ENCODE assay signal across 29 cellular contexts in the genomic region with DNA sequence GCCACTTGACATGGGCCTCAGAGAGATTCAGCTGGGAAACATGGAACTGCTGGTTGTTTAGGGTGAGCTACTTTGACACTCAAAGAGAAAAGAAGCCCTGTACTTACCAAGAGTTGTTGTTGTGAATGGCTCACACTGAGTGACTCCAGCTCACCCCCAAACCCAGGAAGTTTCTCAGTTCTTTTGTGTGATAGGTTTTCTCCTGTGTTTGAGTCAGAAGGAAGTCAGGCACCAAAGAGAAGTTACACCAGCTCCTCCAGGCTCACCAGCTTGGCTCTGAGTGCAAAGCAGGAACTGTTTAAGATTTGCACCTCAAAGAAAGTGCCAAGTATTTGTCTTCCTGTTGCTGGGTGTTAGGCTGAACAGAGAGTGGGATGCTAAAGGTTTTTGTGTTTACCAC.
"Had no signal": no experiment of that assay in that cellular context is flagged by ENCODE, and none has a peak within 500 bp of the region (broad histone marks: within the 10 kb centered on the region; RNA-seq: fewer than 3 reads in every experiment).

No MANE protein-coding gene starts in this region.

- H3K4me3 ChIP-seq: adrenal gland, body of pancreas, breast epithelium, MG63, SK-N-MC had no signal

- DNase-seq: activated CD4-positive, alpha-beta memory T cell treated with anti-CD3 and anti-CD28 coated beads for 36 hours; activated CD4-positive, alpha-beta T cell treated with anti-CD3 and anti-CD28 coated beads, Interleukin-2, amount 10 ng/mL, durations not matched to agents 7 days and 5 days; activated CD8-positive, alpha-beta memory T cell treated with anti-CD3 and anti-CD28 coated beads, Interleukin-2, amount 50 U/mL, for 4 hours; activated gamma-delta T cell treated with Interleukin-2 at 50 U/mL for 16 hours; activated T-cell treated with anti-CD3 and anti-CD28 coated beads for 4 hours; activated T-cell treated with anti-CD3 and anti-CD28 coated beads, Interleukin-2, amount 50 U/mL, for 4 hours; adrenal gland; body of pancreas; Kasumi-1; KG1; MG63; NCI-H1048; NCI-H1105 treated with DMSO at 0.1 percent for 48 hours; NCI-H1436; NCI-H1694; NCI-H1930; NCI-H2081 treated with DMSO at 0.1 percent for 48 hours; NCI-H226; NCI-H446 treated with DMSO at 0.1 percent for 48 hours; NCI-H524 treated with DMSO at 0.1 percent for 48 hours; PC-3 had no signal

- H3K4me1 ChIP-seq: adrenal gland, body of pancreas, breast epithelium had no signal

- H3K9me3 Mint-ChIP-seq: activated CD4-positive, alpha-beta memory T cell treated with anti-CD3 and anti-CD28 coated beads for 36 hours; activated CD4-positive, alpha-beta T cell treated with anti-CD3 and anti-CD28 coated beads, Interleukin-2, amount 10 ng/mL, durations not matched to agents 7 days and 5 days; activated naive CD4-positive, alpha-beta T cell treated with anti-CD3 and anti-CD28 coated beads, Interleukin-2, amount 50 U/mL, for 72 hours; activated T-cell treated with anti-CD3 and anti-CD28 coated beads, Interleukin-2, amount 50 U/mL, for 4 hours; activated T-helper 1 cell treated with anti-CD3 and anti-CD28 coated beads, Interleukin-12 subunit alpha, Interleukin-12 subunit beta, Interleukin-2, Interleukin-4 antibody, amounts not matched to agents 30 ng/mL and 10 ng/mL and 1 ng/mL, durations not matched to agents 14 hours and 24 hours and 36 hours; T-helper 1 cell treated with Interleukin-12 subunit alpha and Interleukin-12 subunit beta and Interleukin-4 antibody, amounts not matched to agents 30 μg/mL and 1 μg/mL, for 36 hours; T-helper 2 cell treated with Interferon-gamma antibody and Interleukin-4, amounts not matched to agents 5 μg/mL and 100 μg/mL, for 36 hours had no signal

- H3K27ac Mint-ChIP-seq: activated CD4-positive, alpha-beta memory T cell treated with anti-CD3 and anti-CD28 coated beads for 36 hours; activated CD4-positive, alpha-beta T cell treated with anti-CD3 and anti-CD28 coated beads, Interleukin-2, amount 10 ng/mL, durations not matched to agents 7 days and 5 days; activated naive CD4-positive, alpha-beta T cell treated with anti-CD3 and anti-CD28 coated beads, Interleukin-2, amount 50 U/mL, for 72 hours; activated T-helper 1 cell treated with anti-CD3 and anti-CD28 coated beads, Interleukin-12 subunit alpha, Interleukin-12 subunit beta, Interleukin-2, Interleukin-4 antibody, amounts not matched to agents 30 ng/mL and 10 ng/mL and 1 ng/mL, durations not matched to agents 14 hours and 24 hours and 36 hours; T-helper 1 cell treated with Interleukin-12 subunit alpha and Interleukin-12 subunit beta and Interleukin-4 antibody, amounts not matched to agents 30 μg/mL and 1 μg/mL, for 36 hours; T-helper 2 cell treated with Interferon-gamma antibody and Interleukin-4, amounts not matched to agents 5 μg/mL and 100 μg/mL, for 36 hours had no signal

- H3K27me3 Mint-ChIP-seq: activated CD4-positive, alpha-beta memory T cell treated with anti-CD3 and anti-CD28 coated beads for 36 hours; activated CD4-positive, alpha-beta T cell treated with anti-CD3 and anti-CD28 coated beads, Interleukin-2, amount 10 ng/mL, durations not matched to agents 7 days and 5 days had no signal

- H3K27ac ChIP-seq: adrenal gland, body of pancreas, breast epithelium, RWPE1, SK-N-MC had no signal

- ATAC-seq: activated naive CD4-positive, alpha-beta T cell treated with anti-CD3 and anti-CD28 coated beads, Interleukin-2, amount 50 U/mL, for 72 hours; activated T-cell treated with anti-CD3 and anti-CD28 coated beads, Interleukin-2, amount 50 U/mL, for 4 hours; body of pancreas; PC-3; Right ventricle myocardium inferior had no signal

- H3K27me3 ChIP-seq: adrenal gland, body of pancreas, breast epithelium, MG63 had no signal

- H3K36me3 Mint-ChIP-seq: activated CD4-positive, alpha-beta memory T cell treated with anti-CD3 and anti-CD28 coated beads for 36 hours had no signal

- H3K4me3 Mint-ChIP-seq: activated CD4-positive, alpha-beta memory T cell treated with anti-CD3 and anti-CD28 coated beads for 36 hours; activated CD4-positive, alpha-beta T cell treated with anti-CD3 and anti-CD28 coated beads, Interleukin-2, amount 10 ng/mL, durations not matched to agents 7 days and 5 days; activated T-cell treated with anti-CD3 and anti-CD28 coated beads, Interleukin-2, amount 50 U/mL, for 4 hours; activated T-helper 1 cell treated with anti-CD3 and anti-CD28 coated beads, Interleukin-12 subunit alpha, Interleukin-12 subunit beta, Interleukin-2, Interleukin-4 antibody, amounts not matched to agents 30 ng/mL and 10 ng/mL and 1 ng/mL, durations not matched to agents 14 hours and 24 hours and 36 hours; T-helper 1 cell treated with Interleukin-12 subunit alpha and Interleukin-12 subunit beta and Interleukin-4 antibody, amounts not matched to agents 30 μg/mL and 1 μg/mL, for 36 hours; T-helper 2 cell treated with Interferon-gamma antibody and Interleukin-4, amounts not matched to agents 5 μg/mL and 100 μg/mL, for 36 hours had no signal

- H3K36me3 ChIP-seq: adrenal gland, breast epithelium, MG63 had no signal

- H3K9me3 ChIP-seq: adrenal gland, body of pancreas, breast epithelium, MG63 had no signal
